ENCODE assay signal across 20 cellular contexts in the genomic region with DNA sequence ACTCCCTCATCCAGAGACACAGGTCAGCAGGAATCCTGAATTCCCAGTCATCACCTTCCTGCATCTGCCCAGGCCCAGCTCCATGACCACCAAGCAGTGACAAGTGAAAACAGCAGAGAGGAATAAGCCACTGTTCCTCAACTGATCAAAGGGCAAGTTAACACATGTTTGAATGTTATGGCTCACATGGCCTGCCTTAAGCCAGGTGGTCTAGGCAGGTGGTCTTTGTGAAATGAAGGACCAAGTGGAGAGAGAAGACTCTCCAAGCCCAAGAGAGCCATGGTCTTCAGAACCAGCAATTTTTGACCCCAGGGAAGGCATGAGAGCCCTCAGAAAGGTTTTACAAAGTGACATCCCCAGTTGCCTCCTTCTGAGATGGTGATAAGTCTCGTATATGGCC.
DNase-seq lines count a peak whose midpoint lies in the region; ATAC-seq and TF ChIP-seq lines count a peak whose summit lies in the region.
"Had no signal": no experiment of that assay in that cellular context is flagged by ENCODE, and none has a peak within 500 bp of the region (broad histone marks: within the 10 kb centered on the region; RNA-seq: fewer than 3 reads in every experiment).

No MANE protein-coding gene starts in this region.

- H3K4me3 ChIP-seq in OCI-LY3 (ENCODE audit: low read length) (peak overlapping the region; percentile 14; the same call in 1 of the 2 replicates), dorsolateral prefrontal cortex (no peak overlapping the region), GM23248 (no peak overlapping the region), esophagus muscularis mucosa (no peak overlapping the region)
- H3K4me3 ChIP-seq: HAP-1, K562 had no signal

- DNase-seq in dorsolateral prefrontal cortex (no peak), HFFc6 (no peak), GM23248 (no peak), esophagus muscularis mucosa (ENCODE audit: extremely low spot score) (no peak)
- DNase-seq: Caco-2; CD4-positive, alpha-beta T cell; GDM1; NCI-H1105 treated with DMSO at 0.1 percent for 48 hours; NCI-H1694; NCI-H510A; NCI-H748 treated with DMSO at 0.1 percent for 48 hours; NK-92 treated with Interleukin-12 subunit alpha and Interleukin-12 subunit beta, amount 100 ng/mL, for 24 hours; Right ventricle myocardium superior; SW 1271 had no signal

- no peaks in the 10 kb centered on the region for H3K9me2 ChIP-seq in GM23248 (ENCODE audit: insufficient read depth)

- TF ChIP-seq CTCF in OCI-LY3 (IDR thresholded peaks at IDR 0.05; ENCODE audit: low read depth, low read length) (no peak), dorsolateral prefrontal cortex (IDR thresholded peaks at IDR 0.05 in 54 of 56, conservative IDR thresholded peaks at IDR 0.05 in 2 of 56; ENCODE audit: low read depth in 1 of 56, partially characterized antibody in 56 of 56) (no peak), HFFc6 (IDR thresholded peaks at IDR 0.05) (no peak), esophagus muscularis mucosa (IDR thresholded peaks at IDR 0.05) (no peak)

- H4K20me1 ChIP-seq in OCI-LY3 (ENCODE audit: insufficient read depth, low read length) (peaks cover 76% of the 10 kb centered on the region), GM23248 (ENCODE audit: insufficient read depth) (no peaks in the 10 kb centered on the region)

- H3K9me3 Mint-ChIP-seq in HFFc6, result no peaks in the 10 kb centered on the region
- H3K9me3 Mint-ChIP-seq: CD4-positive, alpha-beta T cell had no signal

- H3K9ac ChIP-seq in OCI-LY3 (ENCODE audit: low read length) (peak overlapping the region; percentile 49), GM23248 (no peak overlapping the region)

- H3K4me2 ChIP-seq in OCI-LY3 (ENCODE audit: low read length) (peak overlapping the region; percentile 46), GM23248 (ENCODE audit: unreplicated experiment) (no peak overlapping the region)

- H3K4me3 Mint-ChIP-seq in HFFc6, result no peak overlapping the region
- H3K4me3 Mint-ChIP-seq: CD4-positive, alpha-beta T cell had no signal

- no peaks in the 10 kb centered on the region for H3K36me3 Mint-ChIP-seq in HFFc6 (ENCODE audit: low read depth)

- H3K36me3 ChIP-seq in OCI-LY3 (replicated peaks; ENCODE audit: low read depth, low read length), result peaks cover 82% of the 10 kb centered on the region
- H3K36me3 ChIP-seq in GM23248 (ENCODE audit: low read depth), result no peaks in the 10 kb centered on the region
- peaks cover 0 to 5% (median 0%) of the 10 kb centered on the region in 4 donors for H3K36me3 ChIP-seq in esophagus muscularis mucosa
- H3K36me3 ChIP-seq: HAP-1 had no signal

- H3K27me3 Mint-ChIP-seq in HFFc6 (ENCODE audit: insufficient read depth), result no peaks in the 10 kb centered on the region
- H3K27me3 Mint-ChIP-seq: CD4-positive, alpha-beta T cell had no signal

- ATAC-seq in GM18502 (IDR thresholded peaks at IDR 0.05; ENCODE audit: poor library complexity, unreplicated experiment), result peak; percentile 18
- ATAC-seq in GM19397 (IDR thresholded peaks at IDR 0.05; ENCODE audit: unreplicated experiment), result peak; percentile 18
- ATAC-seq in HG02763 (IDR thresholded peaks at IDR 0.05; ENCODE audit: unreplicated experiment), result peak; percentile 6
- ATAC-seq: K562 had no signal

- peaks cover 52% of the 10 kb centered on the region for H3K4me1 ChIP-seq in OCI-LY3 (ENCODE audit: low read length)
- no peaks in the 10 kb centered on the region for H3K4me1 ChIP-seq in GM23248 (ENCODE audit: insufficient read depth)
- no peaks in the 10 kb centered on the region for H3K4me1 ChIP-seq in esophagus muscularis mucosa
- H3K4me1 ChIP-seq: Caco-2, HAP-1 had no signal

- H3K27me3 ChIP-seq in OCI-LY3 (ENCODE audit: low read depth, low read length) (no peaks in the 10 kb centered on the region), dorsolateral prefrontal cortex (no peaks in the 10 kb centered on the region), GM23248 (replicated peaks; ENCODE audit: insufficient read depth) (no peaks in the 10 kb centered on the region), esophagus muscularis mucosa (no peaks in the 10 kb centered on the region)

- intact Hi-C loops in dorsolateral prefrontal cortex (cut with DNase I), result no loop called here
- intact Hi-C loops in esophagus muscularis mucosa (cut with DNase I), result no loop called here

- TF ChIP-seq POLR2A in esophagus muscularis mucosa (IDR thresholded peaks at IDR 0.05; ENCODE audit: low read depth), result no peak

- no peaks in the 10 kb centered on the region for H3F3A ChIP-seq in GM23248 (ENCODE audit: insufficient read depth)

- H3K27ac ChIP-seq in OCI-LY3 (ENCODE audit: low read length) (peak overlapping the region; percentile 96), dorsolateral prefrontal cortex (no peak overlapping the region), GM23248 (no peak overlapping the region), esophagus muscularis mucosa (replicated peaks in 1 of 4) (no peak overlapping the region)

- no peak for TF ChIP-seq EP300 in esophagus muscularis mucosa (IDR thresholded peaks at IDR 0.05)

- H3K9me3 ChIP-seq in OCI-LY3 (ENCODE audit: insufficient read depth, low read length) (no peaks in the 10 kb centered on the region), GM23248 (ENCODE audit: low read depth) (no peaks in the 10 kb centered on the region), esophagus muscularis mucosa (no peaks in the 10 kb centered on the region)
- H3K9me3 ChIP-seq: Caco-2, HAP-1 had no signal

- in situ Hi-C loops in GM23248 (cut with MboI), result no loop called here

- H3K79me2 ChIP-seq in OCI-LY3 (ENCODE audit: low read length), result peaks cover 94% of the 10 kb centered on the region
- no peaks in the 10 kb centered on the region for H3K79me2 ChIP-seq in GM23248 (ENCODE audit: insufficient read depth)

- WGBS in GM23248 (ENCODE audit: low coverage in 1 of 2, low lambda C conversion rate in 2 of 2, missing lambda C conversion rate in 2 of 2), 2 experiments, result 45 to 67% methylated on average over 1 of the region's 1 CpG
- 88% methylated on average over 1 of the region's 1 CpG for WGBS in esophagus muscularis mucosa

- no peak overlapping the region for H2AFZ ChIP-seq in OCI-LY3 (ENCODE audit: low read depth, low read length)
- no peak overlapping the region for H2AFZ ChIP-seq in GM23248

- H3K4me1 Mint-ChIP-seq in HFFc6 (ENCODE audit: low read depth), result no peaks in the 10 kb centered on the region

- no peak overlapping the region for H3K27ac Mint-ChIP-seq in HFFc6
- H3K27ac Mint-ChIP-seq: CD4-positive, alpha-beta T cell had no signal
